In the genomic region with DNA sequence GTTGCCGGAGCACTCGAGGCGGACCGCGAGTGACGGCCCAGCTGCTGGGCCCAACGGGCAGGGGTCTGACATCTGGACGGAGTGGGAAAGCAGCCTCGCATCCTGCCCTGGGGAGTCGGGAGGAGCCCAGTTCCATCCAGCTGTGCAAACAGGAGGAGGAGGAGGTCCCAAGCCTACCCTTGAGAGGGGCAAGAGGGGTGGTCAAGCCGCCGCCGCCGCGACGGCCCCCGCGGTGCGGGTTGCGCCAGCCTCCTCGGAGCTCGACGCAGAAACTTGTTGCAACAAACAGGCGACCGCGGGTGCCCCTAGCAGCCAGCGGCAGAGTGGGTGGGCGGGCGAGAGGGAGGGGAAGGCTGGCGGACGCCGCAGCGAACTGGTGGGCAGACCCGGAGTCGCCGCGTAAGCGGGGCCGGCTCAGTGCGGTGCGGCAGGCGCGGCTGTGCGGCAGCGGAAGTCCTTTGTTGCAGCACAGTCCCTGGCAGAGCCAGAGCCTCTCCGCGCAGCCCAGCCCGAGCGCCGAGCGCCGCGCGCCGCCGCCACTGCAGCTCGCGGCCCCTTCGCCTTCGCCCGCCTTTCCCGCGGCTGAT, we compare ENCODE assay signal across 1 cellular context.
TF ChIP-seq lines count a peak whose summit lies in the region.

A gene with protein sequence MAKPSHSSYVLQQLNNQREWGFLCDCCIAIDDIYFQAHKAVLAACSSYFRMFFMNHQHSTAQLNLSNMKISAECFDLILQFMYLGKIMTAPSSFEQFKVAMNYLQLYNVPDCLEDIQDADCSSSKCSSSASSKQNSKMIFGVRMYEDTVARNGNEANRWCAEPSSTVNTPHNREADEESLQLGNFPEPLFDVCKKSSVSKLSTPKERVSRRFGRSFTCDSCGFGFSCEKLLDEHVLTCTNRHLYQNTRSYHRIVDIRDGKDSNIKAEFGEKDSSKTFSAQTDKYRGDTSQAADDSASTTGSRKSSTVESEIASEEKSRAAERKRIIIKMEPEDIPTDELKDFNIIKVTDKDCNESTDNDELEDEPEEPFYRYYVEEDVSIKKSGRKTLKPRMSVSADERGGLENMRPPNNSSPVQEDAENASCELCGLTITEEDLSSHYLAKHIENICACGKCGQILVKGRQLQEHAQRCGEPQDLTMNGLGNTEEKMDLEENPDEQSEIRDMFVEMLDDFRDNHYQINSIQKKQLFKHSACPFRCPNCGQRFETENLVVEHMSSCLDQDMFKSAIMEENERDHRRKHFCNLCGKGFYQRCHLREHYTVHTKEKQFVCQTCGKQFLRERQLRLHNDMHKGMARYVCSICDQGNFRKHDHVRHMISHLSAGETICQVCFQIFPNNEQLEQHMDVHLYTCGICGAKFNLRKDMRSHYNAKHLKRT (plus strand): TSS at position 461 of the 587 bp plus-strand sequence. CDS start 16,735 bp downstream, outside the sequence.

TF ChIP-seq in WTC11, 78 proteins besides CTCF, POLR2A, EP300 and RAD21 (continued from another document):
- TF ChIP-seq, protein P1, sequence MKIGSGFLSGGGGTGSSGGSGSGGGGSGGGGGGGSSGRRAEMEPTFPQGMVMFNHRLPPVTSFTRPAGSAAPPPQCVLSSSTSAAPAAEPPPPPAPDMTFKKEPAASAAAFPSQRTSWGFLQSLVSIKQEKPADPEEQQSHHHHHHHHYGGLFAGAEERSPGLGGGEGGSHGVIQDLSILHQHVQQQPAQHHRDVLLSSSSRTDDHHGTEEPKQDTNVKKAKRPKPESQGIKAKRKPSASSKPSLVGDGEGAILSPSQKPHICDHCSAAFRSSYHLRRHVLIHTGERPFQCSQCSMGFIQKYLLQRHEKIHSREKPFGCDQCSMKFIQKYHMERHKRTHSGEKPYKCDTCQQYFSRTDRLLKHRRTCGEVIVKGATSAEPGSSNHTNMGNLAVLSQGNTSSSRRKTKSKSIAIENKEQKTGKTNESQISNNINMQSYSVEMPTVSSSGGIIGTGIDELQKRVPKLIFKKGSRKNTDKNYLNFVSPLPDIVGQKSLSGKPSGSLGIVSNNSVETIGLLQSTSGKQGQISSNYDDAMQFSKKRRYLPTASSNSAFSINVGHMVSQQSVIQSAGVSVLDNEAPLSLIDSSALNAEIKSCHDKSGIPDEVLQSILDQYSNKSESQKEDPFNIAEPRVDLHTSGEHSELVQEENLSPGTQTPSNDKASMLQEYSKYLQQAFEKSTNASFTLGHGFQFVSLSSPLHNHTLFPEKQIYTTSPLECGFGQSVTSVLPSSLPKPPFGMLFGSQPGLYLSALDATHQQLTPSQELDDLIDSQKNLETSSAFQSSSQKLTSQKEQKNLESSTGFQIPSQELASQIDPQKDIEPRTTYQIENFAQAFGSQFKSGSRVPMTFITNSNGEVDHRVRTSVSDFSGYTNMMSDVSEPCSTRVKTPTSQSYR (CRISPR knock-in tag; IDR thresholded peaks at IDR 0.05): no peak
- TF ChIP-seq FOXP1 (CRISPR knock-in tag; IDR thresholded peaks at IDR 0.05; ENCODE audit: borderline replicate concordance) (no peak), GTF2I (CRISPR knock-in tag; conservative IDR thresholded peaks at IDR 0.05) (no peak), ZNF219 (CRISPR knock-in tag; IDR thresholded peaks at IDR 0.05; ENCODE audit: borderline replicate concordance) (no peak), JUN (CRISPR knock-in tag; IDR thresholded peaks at IDR 0.05) (no peak), MXD4 (CRISPR knock-in tag; IDR thresholded peaks at IDR 0.05; ENCODE audit: borderline replicate concordance) (no peak), CREB1 (CRISPR knock-in tag; IDR thresholded peaks at IDR 0.05) (no peak), FOXK1 (CRISPR knock-in tag; IDR thresholded peaks at IDR 0.05) (peak; percentile 10; the same call in 1 of the 2 replicates), ZNF671 (CRISPR knock-in tag; IDR thresholded peaks at IDR 0.05) (no peak), SP1 (CRISPR knock-in tag; conservative IDR thresholded peaks at IDR 0.05) (peak; percentile 33; the same call in 1 of the 2 replicates), ZNF263 (CRISPR knock-in tag; IDR thresholded peaks at IDR 0.05; ENCODE audit: low read depth) (no peak), SMAD3 (CRISPR knock-in tag; IDR thresholded peaks at IDR 0.05; ENCODE audit: borderline replicate concordance) (no peak)
- TF ChIP-seq, protein P2, sequence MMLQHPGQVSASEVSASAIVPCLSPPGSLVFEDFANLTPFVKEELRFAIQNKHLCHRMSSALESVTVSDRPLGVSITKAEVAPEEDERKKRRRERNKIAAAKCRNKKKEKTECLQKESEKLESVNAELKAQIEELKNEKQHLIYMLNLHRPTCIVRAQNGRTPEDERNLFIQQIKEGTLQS (CRISPR knock-in tag; conservative IDR thresholded peaks at IDR 0.05): no peak
- TF ChIP-seq, protein P3, sequence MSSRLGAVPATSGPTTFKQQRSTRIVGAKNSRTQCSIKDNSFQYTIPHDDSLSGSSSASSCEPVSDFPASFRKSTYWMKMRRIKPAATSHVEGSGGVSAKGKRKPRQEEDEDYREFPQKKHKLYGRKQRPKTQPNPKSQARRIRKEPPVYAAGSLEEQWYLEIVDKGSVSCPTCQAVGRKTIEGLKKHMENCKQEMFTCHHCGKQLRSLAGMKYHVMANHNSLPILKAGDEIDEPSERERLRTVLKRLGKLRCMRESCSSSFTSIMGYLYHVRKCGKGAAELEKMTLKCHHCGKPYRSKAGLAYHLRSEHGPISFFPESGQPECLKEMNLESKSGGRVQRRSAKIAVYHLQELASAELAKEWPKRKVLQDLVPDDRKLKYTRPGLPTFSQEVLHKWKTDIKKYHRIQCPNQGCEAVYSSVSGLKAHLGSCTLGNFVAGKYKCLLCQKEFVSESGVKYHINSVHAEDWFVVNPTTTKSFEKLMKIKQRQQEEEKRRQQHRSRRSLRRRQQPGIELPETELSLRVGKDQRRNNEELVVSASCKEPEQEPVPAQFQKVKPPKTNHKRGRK (CRISPR knock-in tag; IDR thresholded peaks at IDR 0.05; ENCODE audit: borderline replicate concordance): no peak
- TF ChIP-seq, protein P4, sequence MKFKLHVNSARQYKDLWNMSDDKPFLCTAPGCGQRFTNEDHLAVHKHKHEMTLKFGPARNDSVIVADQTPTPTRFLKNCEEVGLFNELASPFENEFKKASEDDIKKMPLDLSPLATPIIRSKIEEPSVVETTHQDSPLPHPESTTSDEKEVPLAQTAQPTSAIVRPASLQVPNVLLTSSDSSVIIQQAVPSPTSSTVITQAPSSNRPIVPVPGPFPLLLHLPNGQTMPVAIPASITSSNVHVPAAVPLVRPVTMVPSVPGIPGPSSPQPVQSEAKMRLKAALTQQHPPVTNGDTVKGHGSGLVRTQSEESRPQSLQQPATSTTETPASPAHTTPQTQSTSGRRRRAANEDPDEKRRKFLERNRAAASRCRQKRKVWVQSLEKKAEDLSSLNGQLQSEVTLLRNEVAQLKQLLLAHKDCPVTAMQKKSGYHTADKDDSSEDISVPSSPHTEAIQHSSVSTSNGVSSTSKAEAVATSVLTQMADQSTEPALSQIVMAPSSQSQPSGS (CRISPR knock-in tag; IDR thresholded peaks at IDR 0.05; ENCODE audit: borderline replicate concordance, low read depth): 0 out of 2 replicates have a peak, but pooled peaks have one; percentile 15
- TF ChIP-seq, protein P5, sequence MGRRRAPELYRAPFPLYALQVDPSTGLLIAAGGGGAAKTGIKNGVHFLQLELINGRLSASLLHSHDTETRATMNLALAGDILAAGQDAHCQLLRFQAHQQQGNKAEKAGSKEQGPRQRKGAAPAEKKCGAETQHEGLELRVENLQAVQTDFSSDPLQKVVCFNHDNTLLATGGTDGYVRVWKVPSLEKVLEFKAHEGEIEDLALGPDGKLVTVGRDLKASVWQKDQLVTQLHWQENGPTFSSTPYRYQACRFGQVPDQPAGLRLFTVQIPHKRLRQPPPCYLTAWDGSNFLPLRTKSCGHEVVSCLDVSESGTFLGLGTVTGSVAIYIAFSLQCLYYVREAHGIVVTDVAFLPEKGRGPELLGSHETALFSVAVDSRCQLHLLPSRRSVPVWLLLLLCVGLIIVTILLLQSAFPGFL (CRISPR knock-in tag; IDR thresholded peaks at IDR 0.05; ENCODE audit: borderline replicate concordance): no peak
- TF ChIP-seq, protein P6, sequence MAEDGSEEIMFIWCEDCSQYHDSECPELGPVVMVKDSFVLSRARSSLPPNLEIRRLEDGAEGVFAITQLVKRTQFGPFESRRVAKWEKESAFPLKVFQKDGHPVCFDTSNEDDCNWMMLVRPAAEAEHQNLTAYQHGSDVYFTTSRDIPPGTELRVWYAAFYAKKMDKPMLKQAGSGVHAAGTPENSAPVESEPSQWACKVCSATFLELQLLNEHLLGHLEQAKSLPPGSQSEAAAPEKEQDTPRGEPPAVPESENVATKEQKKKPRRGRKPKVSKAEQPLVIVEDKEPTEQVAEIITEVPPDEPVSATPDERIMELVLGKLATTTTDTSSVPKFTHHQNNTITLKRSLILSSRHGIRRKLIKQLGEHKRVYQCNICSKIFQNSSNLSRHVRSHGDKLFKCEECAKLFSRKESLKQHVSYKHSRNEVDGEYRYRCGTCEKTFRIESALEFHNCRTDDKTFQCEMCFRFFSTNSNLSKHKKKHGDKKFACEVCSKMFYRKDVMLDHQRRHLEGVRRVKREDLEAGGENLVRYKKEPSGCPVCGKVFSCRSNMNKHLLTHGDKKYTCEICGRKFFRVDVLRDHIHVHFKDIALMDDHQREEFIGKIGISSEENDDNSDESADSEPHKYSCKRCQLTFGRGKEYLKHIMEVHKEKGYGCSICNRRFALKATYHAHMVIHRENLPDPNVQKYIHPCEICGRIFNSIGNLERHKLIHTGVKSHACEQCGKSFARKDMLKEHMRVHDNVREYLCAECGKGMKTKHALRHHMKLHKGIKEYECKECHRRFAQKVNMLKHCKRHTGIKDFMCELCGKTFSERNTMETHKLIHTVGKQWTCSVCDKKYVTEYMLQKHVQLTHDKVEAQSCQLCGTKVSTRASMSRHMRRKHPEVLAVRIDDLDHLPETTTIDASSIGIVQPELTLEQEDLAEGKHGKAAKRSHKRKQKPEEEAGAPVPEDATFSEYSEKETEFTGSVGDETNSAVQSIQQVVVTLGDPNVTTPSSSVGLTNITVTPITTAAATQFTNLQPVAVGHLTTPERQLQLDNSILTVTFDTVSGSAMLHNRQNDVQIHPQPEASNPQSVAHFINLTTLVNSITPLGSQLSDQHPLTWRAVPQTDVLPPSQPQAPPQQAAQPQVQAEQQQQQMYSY (CRISPR knock-in tag; IDR thresholded peaks at IDR 0.05): no peak
TF ChIP-seq in WTC11: peak in this region for 11.
